In the genomic region with DNA sequence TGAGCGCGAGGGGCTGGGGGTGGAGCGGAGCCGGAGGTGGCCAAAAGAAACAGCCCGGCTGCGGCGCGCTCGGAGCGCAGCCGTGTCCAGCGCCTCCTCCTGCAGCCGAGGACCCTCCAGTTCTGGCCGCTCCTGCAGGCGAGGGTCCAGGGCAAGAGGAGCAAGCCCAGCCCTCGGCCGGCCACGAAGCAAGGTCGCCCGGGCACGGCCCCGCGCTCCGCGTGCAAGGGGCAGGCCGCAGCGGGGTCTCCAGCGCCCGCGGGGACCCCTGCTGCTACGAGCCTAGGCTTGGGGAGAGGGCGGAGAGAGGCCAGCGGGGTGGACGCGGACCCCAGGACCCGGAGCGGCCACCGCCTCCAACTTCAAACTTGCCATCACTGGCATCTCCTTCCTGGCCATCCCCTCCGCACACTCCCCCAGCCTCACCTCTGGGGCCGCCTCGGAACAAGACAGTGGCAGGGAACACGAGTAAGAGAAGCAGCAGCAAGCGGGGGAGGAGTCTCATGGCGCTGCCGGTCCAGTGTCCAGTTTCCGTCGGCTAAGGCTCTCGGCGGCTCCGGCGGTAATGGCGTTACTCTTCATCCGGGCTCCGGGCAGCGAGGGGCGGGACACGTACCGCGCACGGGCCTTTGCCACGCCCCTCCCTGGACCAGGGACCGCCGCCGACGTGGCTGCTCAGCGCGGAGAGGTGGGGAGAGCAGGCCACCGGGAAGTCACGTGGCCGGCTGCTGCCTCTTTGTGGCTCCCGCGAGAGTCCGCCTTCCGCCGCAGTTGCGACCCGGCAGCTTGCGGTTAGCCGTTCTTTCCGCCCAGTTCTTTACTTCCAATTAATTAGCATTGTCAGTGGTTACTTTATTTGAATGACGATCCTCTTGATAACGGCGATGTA, we compare ENCODE assay signal across 8 cellular contexts. TPM values are rescaled to one million over a fixed set of nuclear protein-coding genes. Genes with fewer than 3 reads are reported as not detected.
DNase-seq lines count a peak whose midpoint lies in the region; ATAC-seq, FAIRE-seq and TF ChIP-seq lines count a peak whose summit lies in the region.

A gene (minus strand): TSS at position 584 of the 889 bp plus-strand sequence. CDS start 79 bp downstream, at position 505.

- no peaks in the 10 kb centered on the region for H3K9me1 ChIP-seq in keratinocyte (ENCODE audit: control insufficient read depth, extremely low read depth, insufficient read depth, low read length)

- dilution Hi-C loops in keratinocyte (cut with MboI; ENCODE audit: extremely low pct_ligation_motif_present, low sequenced_read_pairs), result no loop called here

- TF ChIP-seq CTCF in keratinocyte (optimal IDR thresholded peaks at IDR 0.05 in 1 of 3, IDR thresholded peaks at IDR 0.05 in 1 of 3, conservative IDR thresholded peaks at IDR 0.05 in 1 of 3; ENCODE audit: extremely low read depth in 1 of 3, insufficient read depth in 2 of 3, low read length in 3 of 3), result no peak

- no peaks in the 10 kb centered on the region for H4K20me1 ChIP-seq in keratinocyte (ENCODE audit: control insufficient read depth, extremely low read depth, insufficient read depth, low read length)

- H3K27me3 ChIP-seq in keratinocyte (ENCODE audit: control insufficient read depth, extremely low read depth, insufficient read depth, low read length), result no peaks in the 10 kb centered on the region

- H3K27ac ChIP-seq in keratinocyte (ENCODE audit: control insufficient read depth, insufficient read depth, low read length), result peak within 1 kb of the TSS; percentile 92

- H3K9me3 ChIP-seq in keratinocyte (ENCODE audit: control insufficient read depth, low read depth, low read length), result no peaks in the 10 kb centered on the region

- H3K36me3 ChIP-seq in keratinocyte (ENCODE audit: control insufficient read depth in 2 of 2, extremely low read depth in 1 of 2, insufficient read depth in 2 of 2, low read length in 2 of 2), result peaks cover 4 to 20% of the 10 kb centered on the region in 2 experiments

- peak within 1 kb of the TSS; percentile 98 for H3K9ac ChIP-seq in keratinocyte (ENCODE audit: control insufficient read depth, extremely low read depth, insufficient read depth, low read length)

- peak within 1 kb of the TSS; percentile 80 for H3K4me2 ChIP-seq in keratinocyte (ENCODE audit: control insufficient read depth, extremely low read depth, insufficient read depth, low read depth, low read length)

- peak; percentile 100 for DNase-seq in AG20443 (ENCODE audit: low spot score)
- DNase-seq in NCI-H510A (lab: John Stamatoyannopoulos, UW), result peak; percentile 92
- peak; percentile 85 for DNase-seq in activated CD4-positive, alpha-beta T cell treated with anti-CD3 and anti-CD28 coated beads for 1 hour
- peak; percentile 99 for DNase-seq in cerebellum (ENCODE audit: low spot score)
- DNase-seq in keratinocyte (ENCODE audit: low read depth, low spot score), result peak; percentile 58
- DNase-seq in stimulated activated CD4-positive, alpha-beta T cell treated with anti-CD3 and anti-CD28 coated beads, Interleukin-15, amount 100 ng/mL, for 1 hour (ENCODE audit: low read depth in 1 of 2, low spot score in 1 of 2), result peak; percentile 82 to 89

- TF ChIP-seq POLR2A in GM19099 (IDR thresholded peaks at IDR 0.05; ENCODE audit: extremely low read depth, insufficient read length, low read depth), result peak; percentile 91

- H3K79me2 ChIP-seq in keratinocyte (ENCODE audit: control insufficient read depth, insufficient read depth, low read length), result peaks cover 51% of the 10 kb centered on the region

- FAIRE-seq in keratinocyte (lab: Jason Lieb, UNC), result no peak

- peak within 1 kb of the TSS; percentile 90 to 99 (median 97) for H3K4me3 ChIP-seq in keratinocyte (ENCODE audit: control insufficient read depth in 2 of 3, extremely low read depth in 1 of 3, insufficient read depth in 2 of 3, low read depth in 1 of 3, low read length in 3 of 3)

- H3K4me1 ChIP-seq in keratinocyte (ENCODE audit: control insufficient read depth, extremely low read depth, insufficient read depth, low read length), result peaks cover 15% of the 10 kb centered on the region

- ATAC-seq in HG03432 (IDR thresholded peaks at IDR 0.05; ENCODE audit: unreplicated experiment), result peak; percentile 98

- H2AFZ ChIP-seq in keratinocyte (ENCODE audit: control insufficient read depth, low read length), result peak within 1 kb of the TSS; percentile 98

RNA-seq across cellular contexts. Expression of the gene that starts here (rescaled TPM):
- 40.9 TPM for total RNA-seq in cerebellum
- 88.1 to 188 TPM (median 149 TPM) in 3 replicates for polyA plus RNA-seq in keratinocyte
- polyA plus RNA-seq in keratinocyte (2011; ENCODE audit: low read depth), result 211 TPM
- polyA plus RNA-seq in keratinocyte (2011; cell fraction: cytosol; rRNA removed), result 109 and 168 TPM in 2 replicates
- 89.0 and 135 TPM in 2 replicates for polyA plus RNA-seq in keratinocyte (2011; cell fraction: nucleus; rRNA removed)
- polyA plus RNA-seq in keratinocyte (2012; ENCODE audit: low replicate concordance), result 54.9 and 119 TPM in 2 replicates
- polyA minus RNA-seq in keratinocyte, result 45.5 to 159 TPM (median 106 TPM) in 3 replicates
- 59.5 TPM for polyA minus RNA-seq in keratinocyte (2011; cell fraction: cytosol; rRNA and poly(A)+ RNA removed)
- polyA minus RNA-seq in keratinocyte (2011; cell fraction: nucleus; rRNA and poly(A)+ RNA removed), result 41.7 and 97.0 TPM in 2 replicates

Comparison
In these comparisons a context has a peak if more than half of its experiments do, and no peak if none do; other contexts are left out.
1. Peak in every context shown above with its lines: DNase-seq, ATAC-seq, H3K4me3 ChIP-seq and H3K27ac ChIP-seq.